21 cellular contexts compared by ENCODE assay signal in genomic region chr11:92267968-92268367, GRCh38. TPM values are rescaled to one million over a fixed set of nuclear protein-coding genes. Genes with fewer than 3 reads are reported as not detected.
DNase-seq lines count a peak whose midpoint lies in the region; ATAC-seq, FAIRE-seq and TF ChIP-seq lines count a peak whose summit lies in the region.
"Had no signal": no experiment of that assay in that cellular context is flagged by ENCODE, and none has a peak within 500 bp of the region (broad histone marks: within the 10 kb centered on the region; RNA-seq: fewer than 3 reads in every experiment).

No MANE protein-coding gene starts in this region.

- CTCF ChIA-PET in H1 (lab: Charles Lee; ENCODE audit: partially characterized antibody): interaction anchor here (0.6 to 1.5 kb wide), 4 partner anchors 9 to 447 kb away, joined by 3 read pairs; no protein-coding TSS in a partner anchor

- no peak for TF ChIP-seq RAD21 in H1 (IDR thresholded peaks at IDR 0.05 in 1 of 2, conservative IDR thresholded peaks at IDR 0.05 in 1 of 2; ENCODE audit: low read depth in 2 of 2, low read length in 2 of 2)

- H3K23ac ChIP-seq in H1 (ENCODE audit: insufficient read length): no peak overlapping the region

- no peaks in the 10 kb centered on the region for H3K9me2 ChIP-seq in GM23338 (ENCODE audit: insufficient read depth)

- H3K9me3 Mint-ChIP-seq in GM23338 (no peaks in the 10 kb centered on the region), progenitor cell of endocrine pancreas (ENCODE audit: low read depth) (no peaks in the 10 kb centered on the region)

- H4K8ac ChIP-seq in H1 (ENCODE audit: extremely low read depth, insufficient read depth, low read length): no peak overlapping the region

- H3K14ac ChIP-seq in H1 (ENCODE audit: insufficient read length): no peak overlapping the region

- H4K20me1 ChIP-seq in GM23338 (replicated peaks; ENCODE audit: insufficient read depth) (no peaks in the 10 kb centered on the region; the same call in 1 of the 2 replicates), H1 (replicated peaks in 1 of 2; ENCODE audit: control insufficient read depth in 1 of 2, insufficient read depth in 2 of 2, low read length in 2 of 2) (peaks cover 0 to 2% of the 10 kb centered on the region in 2 experiments)

- H3K27ac Mint-ChIP-seq in GM23338: no peak overlapping the region; the same call in 1 of the 2 replicates
- peak overlapping the region; percentile 56 for H3K27ac Mint-ChIP-seq in progenitor cell of endocrine pancreas

- no peak overlapping the region for H3K4me3 ChIP-seq in GM23338
- no peak overlapping the region for H3K4me3 ChIP-seq in RWPE2 (ENCODE audit: severe bottlenecking)
- H3K4me3 ChIP-seq in H1 (ENCODE audit: extremely low read depth in 1 of 4, insufficient read depth in 2 of 4, low read depth in 3 of 4, low read length in 4 of 4): no peak overlapping the region
- H3K4me3 ChIP-seq: SK-N-MC had no signal

- no peak overlapping the region for H2BK120ac ChIP-seq in H1 (replicated peaks; ENCODE audit: low read depth, low read length)

- H3K79me2 ChIP-seq in GM23338 (replicated peaks; ENCODE audit: insufficient read depth): peaks cover 95% of the 10 kb centered on the region
- no peaks in the 10 kb centered on the region for H3K79me2 ChIP-seq in H1 (ENCODE audit: control insufficient read depth in 1 of 2, insufficient read depth in 2 of 2, low read length in 2 of 2)

- H3K4me1 ChIP-seq in GM23338 (ENCODE audit: insufficient read depth) (peaks cover 47% of the 10 kb centered on the region), RWPE2 (ENCODE audit: insufficient read depth, poor library complexity, severe bottlenecking) (peaks cover 19% of the 10 kb centered on the region), H1 (replicated peaks in 1 of 4; ENCODE audit: control insufficient read depth in 3 of 4, insufficient read depth in 4 of 4, low read length in 3 of 4) (peaks cover 5 to 12% (median 7%) of the 10 kb centered on the region in 4 experiments; a peak in 6 of 7 replicates)

- H4K5ac ChIP-seq in H1 (ENCODE audit: insufficient read length, low read depth, low read length): no peak overlapping the region

- H3F3A ChIP-seq in GM23338 (replicated peaks; ENCODE audit: low read depth): no peaks in the 10 kb centered on the region

- FAIRE-seq in H1 (lab: Jason Lieb, UNC): no peak
- FAIRE-seq: GM12892 had no signal

- H2BK20ac ChIP-seq in H1 (ENCODE audit: low read length): no peak overlapping the region

- DNase-seq in GM23338 (ENCODE audit: low spot score): no peak
- DNase-seq in RWPE2 (ENCODE audit: low spot score): no peak
- no peak for DNase-seq in H1 (ENCODE audit: low read depth in 1 of 2, low spot score in 2 of 2)
- no peak for DNase-seq in progenitor cell of endocrine pancreas (ENCODE audit: low spot score, unreplicated experiment)
- no peak for DNase-seq in cerebellum (ENCODE audit: low spot score)
- DNase-seq in DMS53 treated with DMSO at 0.1 percent for 48 hours (lab: John Stamatoyannopoulos, UW; ENCODE audit: unreplicated experiment): no peak
- DNase-seq: BE2C, DMS79 treated with DMSO at 0.1 percent for 48 hours, GOT3, Kasumi-1, NCI-H1694, NCI-H2081, NCI-H2171 treated with DMSO at 0.1 percent for 48 hours, NCI-H446, NCI-H526, OCI-M1, Right ventricle myocardium superior had no signal

- H2BK5ac ChIP-seq in H1 (ENCODE audit: low read depth, low read length): no peak overlapping the region

- no peak overlapping the region for H2BK15ac ChIP-seq in H1 (ENCODE audit: low read length)

- no peaks in the 10 kb centered on the region for H3K79me1 ChIP-seq in H1 (ENCODE audit: low read depth, low read length)

- peak overlapping the region; percentile 28; the same call in 1 of the 2 replicates for H3K27ac ChIP-seq in GM23338 (ENCODE audit: low read depth)
- peak overlapping the region; percentile 89 for H3K27ac ChIP-seq in RWPE2 (ENCODE audit: poor library complexity, severe bottlenecking)
- H3K27ac ChIP-seq in H1 (ENCODE audit: low read depth, low read length): no peak overlapping the region
- H3K27ac ChIP-seq: SK-N-MC had no signal

- no peak for TF ChIP-seq CTCF in GM23338 (conservative IDR thresholded peaks at IDR 0.05; ENCODE audit: low read depth in 2 of 2)
- no peak for TF ChIP-seq CTCF in RWPE2 (IDR thresholded peaks at IDR 0.05; ENCODE audit: poor library complexity, severe bottlenecking)
- no peak for TF ChIP-seq CTCF in H1 (IDR thresholded peaks at IDR 0.05; ENCODE audit: control extremely low read depth in 1 of 3, insufficient read depth in 1 of 3, low read depth in 1 of 3, low read length in 3 of 3)
- TF ChIP-seq CTCF in progenitor cell of endocrine pancreas (IDR thresholded peaks at IDR 0.05; ENCODE audit: unreplicated experiment): no peak

- H3K27me3 ChIP-seq in GM23338 (ENCODE audit: insufficient read depth) (no peaks in the 10 kb centered on the region), RWPE2 (ENCODE audit: insufficient read depth, poor library complexity, severe bottlenecking) (no peaks in the 10 kb centered on the region), H1 (replicated peaks in 1 of 4; ENCODE audit: control insufficient read depth in 3 of 4, extremely low read depth in 1 of 4, insufficient read depth in 3 of 4, low read length in 3 of 4) (no peaks in the 10 kb centered on the region)
- H3K27me3 ChIP-seq: BE2C had no signal

- TF ChIP-seq EP300 in H1 (IDR thresholded peaks at IDR 0.05; ENCODE audit: borderline replicate concordance in 1 of 2, low read depth in 2 of 2, low read length in 2 of 2): no peak

- H3K18ac ChIP-seq in H1 (ENCODE audit: extremely low read depth, low read length): no peak overlapping the region

- H4K91ac ChIP-seq in H1 (replicated peaks; ENCODE audit: insufficient read length, low read length): no peak overlapping the region

- no peaks in the 10 kb centered on the region for H3K36me3 ChIP-seq in GM23338 (ENCODE audit: insufficient read depth)
- H3K36me3 ChIP-seq in RWPE2 (ENCODE audit: low read depth): no peaks in the 10 kb centered on the region
- H3K36me3 ChIP-seq in H1 (ENCODE audit: control insufficient read depth in 2 of 4, insufficient read depth in 4 of 4, low read length in 3 of 4): no peaks in the 10 kb centered on the region
- H3K36me3 ChIP-seq: BE2C had no signal

- no peak overlapping the region for H3K9ac ChIP-seq in H1 (replicated peaks in 1 of 4; ENCODE audit: extremely low read depth in 1 of 4, low read depth in 3 of 4, low read length in 3 of 4)

- POLR2A ChIA-PET in H1 (lab: Charles Lee; ENCODE audit: partially characterized antibody): interaction anchor here (1.3 kb wide), 1 partner anchor 10 kb away, joined by 3 read pairs; no protein-coding TSS in a partner anchor

- H2AFZ ChIP-seq in GM23338 (no peak overlapping the region), H1 (ENCODE audit: low read length) (no peak overlapping the region)

- H3K36me3 Mint-ChIP-seq in GM23338 (ENCODE audit: low read depth) (peaks cover 3% of the 10 kb centered on the region; the same call in 2 of the 3 replicates), progenitor cell of endocrine pancreas (ENCODE audit: insufficient read depth) (no peaks in the 10 kb centered on the region)

- H3K56ac ChIP-seq in H1 (replicated peaks; ENCODE audit: insufficient read length, low read depth, low read length): no peak overlapping the region

- H2BK12ac ChIP-seq in H1 (ENCODE audit: low read depth, low read length): no peak overlapping the region; the same call in 1 of the 2 replicates

- no peaks in the 10 kb centered on the region for H3K23me2 ChIP-seq in H1 (ENCODE audit: low read depth, low read length)

- H3K4me1 Mint-ChIP-seq in GM23338 (peaks cover 80% of the 10 kb centered on the region), progenitor cell of endocrine pancreas (ENCODE audit: low read depth) (peaks cover 34% of the 10 kb centered on the region)

- H2AK5ac ChIP-seq in H1 (ENCODE audit: low read depth, low read length): no peak overlapping the region

- no peaks in the 10 kb centered on the region for H3K9me3 ChIP-seq in RWPE2 (ENCODE audit: severe bottlenecking)
- H3K9me3 ChIP-seq in H1 (ENCODE audit: insufficient read depth in 2 of 2, low read depth in 1 of 2, low read length in 1 of 2): no peaks in the 10 kb centered on the region
- H3K9me3 ChIP-seq: BE2C had no signal

- ATAC-seq in GM23338 (no peak), RWPE2 (ENCODE audit: low read depth) (no peak), GM19035 (IDR thresholded peaks at IDR 0.05; ENCODE audit: unreplicated experiment) (no peak)
- ATAC-seq: HCT116 had no signal

- no peak for TF ChIP-seq POLR2A in H1 (IDR thresholded peaks at IDR 0.05; ENCODE audit: control extremely low read depth in 1 of 2, low read depth in 2 of 2, low read length in 2 of 2)

- no peak overlapping the region for H3K4ac ChIP-seq in H1 (replicated peaks; ENCODE audit: insufficient read length, low read depth, low read length)

- H3K4me3 Mint-ChIP-seq in GM23338 (no peak overlapping the region), progenitor cell of endocrine pancreas (ENCODE audit: low read depth) (no peak overlapping the region)

- H3K27me3 Mint-ChIP-seq in GM23338 (ENCODE audit: insufficient read depth, low read depth, poor library complexity) (peaks cover 4% of the 10 kb centered on the region), progenitor cell of endocrine pancreas (no peaks in the 10 kb centered on the region)

- H3K4me2 ChIP-seq in GM23338: no peak overlapping the region
- H3K4me2 ChIP-seq in H1 (ENCODE audit: insufficient read depth in 1 of 2, low read depth in 2 of 2, low read length in 2 of 2): no peak overlapping the region

TF ChIP-seq in GM23338, 12 proteins besides CTCF, POLR2A, EP300 and RAD21 (continues in another document):
- TF ChIP-seq NANOG (IDR thresholded peaks at IDR 0.05; ENCODE audit: borderline replicate concordance) (no peak), JUNB (IDR thresholded peaks at IDR 0.05; ENCODE audit: unreplicated experiment) (no peak)

TF ChIP-seq in H1, 55 proteins besides CTCF, POLR2A, EP300 and RAD21 (continues in another document):
- peak; percentile 78; the same call in 1 of the 2 replicates for TF ChIP-seq KDM1A (IDR thresholded peaks at IDR 0.05; ENCODE audit: borderline replicate concordance, low read length)

RNA-seq across cellular contexts. Expression of gene FAT3, which starts 43.4 kb away (rescaled TPM):
- total RNA-seq in GM23338 (2014; rRNA removed; shearing (Covaris generic)): 64.2 and 78.0 TPM in 2 replicates
- 7.2 and 9.0 TPM in 2 replicates for polyA plus RNA-seq in GM23338 (2016; fragmentation: Nextera tagmentation; extraction: Ambion mirVana)
- total RNA-seq in H1 (2021; fragmentation: NEBNext Ultra II Directional; extraction: Animal tissue kit (Norgen Biotek cat#: 25700)): 18.4 and 24.4 TPM in 2 replicates
- polyA plus RNA-seq in H1 (2011; rRNA removed): 7.2 and 7.6 TPM in 2 replicates
- polyA plus RNA-seq in H1 (2011; cell fraction: cytosol; rRNA removed): 7.3 TPM
- 29.4 TPM for polyA plus RNA-seq in H1 (2011; cell fraction: nucleus; rRNA removed)
- polyA plus RNA-seq in H1 (2012, experiment 1 of 2): 6.0 to 10.7 TPM (median 8.1 TPM) in 4 replicates
- 0.50 TPM for polyA plus RNA-seq in H1 (2012, experiment 2 of 2)
- 12.8 TPM for polyA plus RNA-seq in H1 (2013, experiment 1 of 2)
- polyA plus RNA-seq in H1 (2013, experiment 2 of 2): 9.8 TPM
- 49.1 and 73.3 TPM in 2 replicates for polyA minus RNA-seq in H1 (2011; rRNA and poly(A)+ RNA removed)
- polyA minus RNA-seq in H1 (2011; cell fraction: cytosol; rRNA and poly(A)+ RNA removed): 17.4 TPM
- polyA minus RNA-seq in H1 (2011; cell fraction: nucleus; rRNA and poly(A)+ RNA removed): 137 TPM
- 11.9 and 16.4 TPM in 2 replicates for total RNA-seq in progenitor cell of endocrine pancreas
- 64.5 TPM for total RNA-seq in cerebellum
